ENCODE assay signal across 22 cellular contexts in genomic region chr5:154696891-154697290, GRCh38. TPM values are rescaled to one million over a fixed set of nuclear protein-coding genes. Genes with fewer than 3 reads are reported as not detected.
DNase-seq lines count a peak whose midpoint lies in the region; ATAC-seq, FAIRE-seq and TF ChIP-seq lines count a peak whose summit lies in the region.
"Had no signal": no experiment of that assay in that cellular context is flagged by ENCODE, and none has a peak within 500 bp of the region (broad histone marks: within the 10 kb centered on the region; RNA-seq: fewer than 3 reads in every experiment).

No MANE protein-coding gene starts in this region.

- H3K4me2 ChIP-seq in HepG2 (ENCODE audit: low read depth, low read length) (no peak overlapping the region), astrocyte (ENCODE audit: low read length) (peak overlapping the region; percentile 51)

- no peaks in the 10 kb centered on the region for H3K36me3 ChIP-seq in HepG2 (replicated peaks in 1 of 2; ENCODE audit: control insufficient read depth in 1 of 2, insufficient read depth in 2 of 2, low read length in 2 of 2)
- H3K36me3 ChIP-seq in right lobe of liver: no peaks in the 10 kb centered on the region
- H3K36me3 ChIP-seq in astrocyte (ENCODE audit: insufficient read depth, low read length): no peaks in the 10 kb centered on the region
- H3K36me3 ChIP-seq in iPS-18a (ENCODE audit: control insufficient read depth, low read depth, low read length): no peaks in the 10 kb centered on the region
- H3K36me3 ChIP-seq: MG63 had no signal

- POLR2A ChIA-PET in HepG2 (lab: Yijun Ruan, JAX): no interaction called here

- H2AFZ ChIP-seq in HepG2 (ENCODE audit: low read length) (no peak overlapping the region), astrocyte (ENCODE audit: low read depth, low read length) (no peak overlapping the region)

- TF ChIP-seq RAD21 in HepG2 (CRISPR knock-in tag; IDR thresholded peaks at IDR 0.05): no peak

- H3K9me3 ChIP-seq in HepG2 (ENCODE audit: low read length) (no peaks in the 10 kb centered on the region), right lobe of liver (no peaks in the 10 kb centered on the region), astrocyte (ENCODE audit: insufficient read depth, low read depth, low read length) (no peaks in the 10 kb centered on the region), iPS-18a (ENCODE audit: control insufficient read depth, low read depth, low read length) (no peaks in the 10 kb centered on the region)
- H3K9me3 ChIP-seq: MG63 had no signal

- H4K20me1 ChIP-seq in HepG2 (ENCODE audit: insufficient read depth, low read length): no peaks in the 10 kb centered on the region
- H4K20me1 ChIP-seq in astrocyte (ENCODE audit: insufficient read depth, low read length): no peaks in the 10 kb centered on the region

- TF ChIP-seq POLR2A in HepG2 (IDR thresholded peaks at IDR 0.05; ENCODE audit: insufficient read depth in 1 of 2, low read depth in 2 of 2, low read length in 2 of 2) (no peak), right lobe of liver (IDR thresholded peaks at IDR 0.05) (no peak)

- CTCF ChIA-PET in HepG2 (lab: Yijun Ruan, JAX; ENCODE audit: low intra/inter-chr PET ratio, low total read pairs): no interaction called here

- H3K36me3 Mint-ChIP-seq in astrocyte (ENCODE audit: low read depth, unreplicated experiment): no peaks in the 10 kb centered on the region
- H3K36me3 Mint-ChIP-seq: CD14-positive monocyte had no signal

- H3K9ac ChIP-seq in HepG2 (ENCODE audit: insufficient read depth, low read depth, low read length): no peak overlapping the region
- H3K9ac ChIP-seq in astrocyte (ENCODE audit: low read length): no peak overlapping the region
- H3K9ac ChIP-seq in iPS-18a (ENCODE audit: low read length): no peak overlapping the region

- peaks cover 16% of the 10 kb centered on the region for H3K4me1 Mint-ChIP-seq in astrocyte (ENCODE audit: low read depth, unreplicated experiment)
- H3K4me1 Mint-ChIP-seq: B cell had no signal

- H3K9me3 Mint-ChIP-seq in astrocyte (ENCODE audit: unreplicated experiment): peaks cover 2% of the 10 kb centered on the region

- peaks cover 2% of the 10 kb centered on the region for H3K27me3 Mint-ChIP-seq in astrocyte (ENCODE audit: low read depth, unreplicated experiment)

- H3K4me3 ChIP-seq in HepG2 (replicated peaks in 1 of 3; ENCODE audit: insufficient read depth in 1 of 3, low read depth in 2 of 3, low read length in 3 of 3) (no peak overlapping the region), right lobe of liver (no peak overlapping the region), astrocyte (ENCODE audit: insufficient read depth, low read depth, low read length) (no peak overlapping the region), iPS-18a (ENCODE audit: low read length) (no peak overlapping the region)
- H3K4me3 ChIP-seq: GM12878, MG63, SK-N-MC had no signal

- in situ Hi-C loops in HepG2 (cut with HindIII; ENCODE audit: extremely low pct_ligation_motif_present, low pct_unique_long_range_greater_than_20kb): no loop called here
- in situ Hi-C loops in ACHN (cut with HindIII; ENCODE audit: low pct_ligation_motif_present, low pct_unique_long_range_greater_than_20kb, low sequenced_read_pairs): no loop called here

- ATAC-seq in HepG2: no peak
- no peak for ATAC-seq in right lobe of liver
- ATAC-seq in GM18907 (IDR thresholded peaks at IDR 0.05; ENCODE audit: unreplicated experiment): no peak
- no peak for ATAC-seq in foreskin keratinocyte
- ATAC-seq: GM12878 had no signal

- intact Hi-C loops in HepG2 (cut with micrococcal nuclease; ENCODE audit: unreplicated experiment): no loop called here
- intact Hi-C loops in right lobe of liver (cut with DNase I): no loop called here

- H3K27ac Mint-ChIP-seq in astrocyte (ENCODE audit: unreplicated experiment): no peak overlapping the region
- H3K27ac Mint-ChIP-seq: B cell, CD14-positive monocyte had no signal

- peak; percentile 24 for DNase-seq in HepG2 (ENCODE audit: low spot score)
- DNase-seq in right lobe of liver: no peak
- no peak for DNase-seq in astrocyte (ENCODE audit: low read depth)
- DNase-seq in ACHN: no peak
- DNase-seq in foreskin keratinocyte: no peak
- DNase-seq: DMS79, MG63, NCI-H1417, NCI-H1694 treated with DMSO at 0.1 percent for 48 hours, NCI-H2081 treated with DMSO at 0.1 percent for 48 hours, NCI-H2171 treated with DMSO at 0.1 percent for 48 hours, OCI-M1, SW 1271 had no signal

- H3K27ac ChIP-seq in HepG2 (ENCODE audit: extremely low read length, insufficient read depth, low read length) (peak overlapping the region; percentile 8), right lobe of liver (no peak overlapping the region), astrocyte (ENCODE audit: low read depth, low read length) (no peak overlapping the region), iPS-18a (ENCODE audit: low read length) (peak overlapping the region; percentile 6), foreskin keratinocyte (no peak overlapping the region)
- H3K27ac ChIP-seq: SK-N-MC had no signal

- H3K4me3 Mint-ChIP-seq in astrocyte (ENCODE audit: unreplicated experiment): no peak overlapping the region
- H3K4me3 Mint-ChIP-seq: B cell, CD14-positive monocyte had no signal

- TF ChIP-seq EP300 in HepG2 (IDR thresholded peaks at IDR 0.05; ENCODE audit: low read depth in 2 of 2, low read length in 2 of 2): no peak
- no peak for TF ChIP-seq EP300 in HepG2 (CRISPR knock-in tag; IDR thresholded peaks at IDR 0.05; ENCODE audit: borderline replicate concordance)

- BruUV-seq in HepG2 (replicated peaks; lab: Mats Ljungman, UMichigan): no TSS peak

- peak; percentile 56 for FAIRE-seq in HepG2 (lab: Jason Lieb, UNC)
- no peak for FAIRE-seq in astrocyte (lab: Jason Lieb, UNC)
- FAIRE-seq: D721Med, GM12878, HTR-8/SVneo, RCC 7860 had no signal

- no peaks in the 10 kb centered on the region for H3K79me2 ChIP-seq in HepG2 (ENCODE audit: insufficient read depth, low read length)
- no peaks in the 10 kb centered on the region for H3K79me2 ChIP-seq in astrocyte (ENCODE audit: insufficient read depth, low read length)

- TF ChIP-seq CTCF in HepG2 (CRISPR knock-in tag; IDR thresholded peaks at IDR 0.05) (no peak), right lobe of liver (IDR thresholded peaks at IDR 0.05) (no peak), astrocyte (IDR thresholded peaks at IDR 0.05; ENCODE audit: insufficient read depth, low read depth, low read length) (no peak), foreskin keratinocyte (conservative IDR thresholded peaks at IDR 0.05) (no peak)

- H3K4me1 ChIP-seq in HepG2 (ENCODE audit: insufficient read depth, low read length) (peaks cover 58% of the 10 kb centered on the region), right lobe of liver (peaks cover 0 to 38% (median 13%) of the 10 kb centered on the region in 4 donors), astrocyte (ENCODE audit: insufficient read depth, low read length) (peaks cover 13% of the 10 kb centered on the region), iPS-18a (ENCODE audit: control insufficient read depth, low read depth, low read length) (peaks cover 30% of the 10 kb centered on the region), foreskin keratinocyte (peaks cover 5% of the 10 kb centered on the region)

- H3K27me3 ChIP-seq in HepG2 (ENCODE audit: control insufficient read depth in 1 of 2, insufficient read depth in 2 of 2, low read length in 2 of 2) (no peaks in the 10 kb centered on the region), right lobe of liver (no peaks in the 10 kb centered on the region), astrocyte (ENCODE audit: insufficient read depth, low read length) (no peaks in the 10 kb centered on the region), iPS-18a (ENCODE audit: control insufficient read depth, insufficient read depth, low read length) (no peaks in the 10 kb centered on the region), foreskin keratinocyte (no peaks in the 10 kb centered on the region)
- H3K27me3 ChIP-seq: MG63 had no signal

- WGBS in HepG2 (ENCODE audit: low lambda C conversion rate): 25% methylated on average over 3 of the region's 3 CpGs
- WGBS in right lobe of liver (ENCODE audit: insufficient coverage, low coverage, low lambda C conversion rate, missing lambda C conversion rate): 60% methylated on average over 3 of the region's 3 CpGs

TF ChIP-seq in HepG2, 621 proteins besides CTCF, POLR2A, EP300 and RAD21:
- TF ChIP-seq HCFC1 (IDR thresholded peaks at IDR 0.05; ENCODE audit: low read depth, low read length): no peak
- peak; percentile 37; the same call in 1 of the 2 replicates for TF ChIP-seq SIX1 (CRISPR knock-in tag; IDR thresholded peaks at IDR 0.05; ENCODE audit: borderline replicate concordance)
- no peak for TF ChIP-seq ZNF251 (CRISPR knock-in tag; IDR thresholded peaks at IDR 0.05)
- no peak for TF ChIP-seq ZNF772 (CRISPR knock-in tag; IDR thresholded peaks at IDR 0.05)
- no peak for TF ChIP-seq ETV6 (CRISPR knock-in tag; conservative IDR thresholded peaks at IDR 0.05)
- TF ChIP-seq FOXA1 (IDR thresholded peaks at IDR 0.05): no peak
- TF ChIP-seq FOXA1 (CRISPR knock-in tag; IDR thresholded peaks at IDR 0.05): peak; percentile 41; the same call in 1 of the 2 replicates

RNA-seq across cellular contexts. Expression of gene LARP1, which starts 58.3 kb away (rescaled TPM):
- 61.4 and 68.5 TPM in 2 replicates for total RNA-seq in HepG2 (2016; rRNA removed; fragmentation: Illumina TruSeq; extraction: Trizol)
- total RNA-seq in HepG2 (2016; cell fraction: cytosol; rRNA removed; fragmentation: Illumina TruSeq; extraction: Trizol; ENCODE audit: low read depth): 8.7 and 8.9 TPM in 2 replicates
- total RNA-seq in HepG2 (2016; cell fraction: insoluble cytoplasmic fraction; rRNA removed; fragmentation: Illumina TruSeq; extraction: Trizol): 57.6 and 62.0 TPM in 2 replicates
- total RNA-seq in HepG2 (2016; cell fraction: membrane; rRNA removed; fragmentation: Illumina TruSeq; extraction: Trizol): 36.8 and 41.2 TPM in 2 replicates
- total RNA-seq in HepG2 (2016; cell fraction: nucleus; rRNA removed; fragmentation: Illumina TruSeq; extraction: Trizol): 72.6 and 80.1 TPM in 2 replicates
- polyA plus RNA-seq in HepG2 (2011; rRNA removed): 45.2 and 52.0 TPM in 2 replicates
- polyA plus RNA-seq in HepG2 (2011; cell fraction: cytosol; rRNA removed): 29.4 and 31.7 TPM in 2 replicates
- 74.2 and 76.9 TPM in 2 replicates for polyA plus RNA-seq in HepG2 (2011; cell fraction: nucleus; rRNA removed)
- 59.4 and 62.0 TPM in 2 replicates for polyA plus RNA-seq in HepG2 (2012)
- polyA plus RNA-seq in HepG2 (2016; cell fraction: cytosol; fragmentation: Illumina TruSeq; extraction: Trizol; ENCODE audit: low read depth): 4.0 and 4.5 TPM in 2 replicates
- 69.6 and 92.6 TPM in 2 replicates for polyA plus RNA-seq in HepG2 (2016; cell fraction: insoluble cytoplasmic fraction; fragmentation: Illumina TruSeq; extraction: Trizol; ENCODE audit: low read depth)
- 15.3 and 19.6 TPM in 2 replicates for polyA plus RNA-seq in HepG2 (2016; cell fraction: membrane; fragmentation: Illumina TruSeq; extraction: Trizol; ENCODE audit: low read depth)
- polyA plus RNA-seq in HepG2 (2016; cell fraction: nucleus; fragmentation: Illumina TruSeq; extraction: Trizol; ENCODE audit: insufficient read depth, low read depth): 143 and 158 TPM in 2 replicates
- polyA minus RNA-seq in HepG2 (2011; rRNA and poly(A)+ RNA removed; ENCODE audit: low replicate concordance): 72.7 and 144 TPM in 2 replicates
- polyA minus RNA-seq in HepG2 (2011; cell fraction: cytosol; rRNA and poly(A)+ RNA removed): 40.8 and 53.5 TPM in 2 replicates
- 66.0 and 100 TPM in 2 replicates for polyA minus RNA-seq in HepG2 (2011; cell fraction: nucleus; rRNA and poly(A)+ RNA removed)
- 10 to 100 TPM; 58.2 to 85.7 (median 73.0) TPM for total RNA-seq in right lobe of liver
- 234 and 243 TPM in 2 replicates for total RNA-seq in astrocyte
- 129 and 149 TPM in 2 replicates for total RNA-seq in foreskin keratinocyte
- 27.7 and 35.9 TPM in 2 replicates for polyA plus RNA-seq in foreskin keratinocyte

Comparison
In these comparisons a context has a peak if more than half of its experiments do, and no peak if none do; other contexts are left out.
1. H3K27ac ChIP-seq: peak in HepG2 (single experiment) and iPS-18a (single experiment); none in right lobe of liver (0 of 3), astrocyte (single experiment) and foreskin keratinocyte (single experiment).